18 cellular contexts compared by ENCODE assay signal in the genomic region with DNA sequence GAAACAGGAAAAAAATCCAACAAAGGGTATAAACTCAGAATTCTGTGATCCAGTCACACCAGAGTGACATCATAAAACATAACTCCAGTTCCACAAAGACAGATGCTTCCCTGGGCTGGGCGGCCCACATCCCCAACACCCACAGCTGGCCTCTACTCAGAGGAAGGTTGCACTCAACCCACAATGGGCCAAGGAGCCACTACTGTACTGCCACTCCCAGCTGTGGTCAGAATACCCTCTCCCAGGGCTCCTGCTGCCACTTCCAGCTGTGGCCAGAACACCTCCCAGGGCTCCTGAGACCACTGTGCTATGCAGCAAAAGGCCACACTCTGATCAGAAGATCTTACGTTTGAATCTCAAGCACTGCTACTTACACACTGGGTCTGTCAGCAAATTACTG. TPM values are rescaled to one million over a fixed set of nuclear protein-coding genes. Genes with fewer than 3 reads are reported as not detected.
DNase-seq lines count a peak whose midpoint lies in the region; ATAC-seq and TF ChIP-seq lines count a peak whose summit lies in the region.
"Had no signal": no experiment of that assay in that cellular context is flagged by ENCODE, and none has a peak within 500 bp of the region (broad histone marks: within the 10 kb centered on the region; RNA-seq: fewer than 3 reads in every experiment).

No MANE protein-coding gene starts in this region.

- H3K4me1 ChIP-seq in trophoblast cell (ENCODE audit: control insufficient read depth in 1 of 2, insufficient read depth in 2 of 2, low read length in 2 of 2) = peaks cover 3 to 8% of the 10 kb centered on the region in 2 experiments
- H3K4me1 ChIP-seq: A549 had no signal

- H3K36me3 ChIP-seq in trophoblast cell (ENCODE audit: control insufficient read depth in 1 of 2, insufficient read depth in 2 of 2, low read length in 2 of 2) = peaks cover 2 to 3% of the 10 kb centered on the region in 2 experiments
- H3K36me3 ChIP-seq in WERI-Rb-1 = no peaks in the 10 kb centered on the region; the same call in 1 of the 2 replicates
- H3K36me3 ChIP-seq: SJCRH30, transverse colon had no signal

- H3K79me2 ChIP-seq in trophoblast cell (ENCODE audit: control insufficient read depth, insufficient read depth, low read length, poor library complexity) = no peaks in the 10 kb centered on the region

- H3K27ac ChIP-seq in trophoblast cell (ENCODE audit: low read depth, low read length) = no peak overlapping the region
- H3K27ac ChIP-seq in WERI-Rb-1 = no peak overlapping the region
- H3K27ac ChIP-seq: A549, SJCRH30 had no signal

- H2AFZ ChIP-seq in trophoblast cell (ENCODE audit: insufficient read depth, low read length, poor library complexity) = no peak overlapping the region

- H3K27me3 ChIP-seq in trophoblast cell (ENCODE audit: insufficient read depth, low read length) (no peaks in the 10 kb centered on the region), WERI-Rb-1 (ENCODE audit: insufficient read depth, low read depth, severe bottlenecking) (no peaks in the 10 kb centered on the region)
- H3K27me3 ChIP-seq: SJCRH30, transverse colon had no signal

- no peaks in the 10 kb centered on the region for H3K79me1 ChIP-seq in trophoblast cell (ENCODE audit: low read length)

- CTCF ChIA-PET in activated CD4-positive, alpha-beta memory T cell treated with anti-CD3 and anti-CD28 coated beads for 36 hours (lab: Charles Lee) = no interaction called here

- H2BK120ac ChIP-seq in trophoblast cell (ENCODE audit: insufficient read depth, low read length, poor library complexity) = no peak overlapping the region

- no peaks in the 10 kb centered on the region for H3K9me3 Mint-ChIP-seq in T-helper 2 cell treated with Interferon-gamma antibody and Interleukin-4, amounts not matched to agents 5 μg/mL and 100 μg/mL, for 36 hours
- no peaks in the 10 kb centered on the region for H3K9me3 Mint-ChIP-seq in activated CD4-positive, alpha-beta memory T cell treated with anti-CD3 and anti-CD28 coated beads for 36 hours

- no peak for DNase-seq in T-helper 2 cell treated with Interferon-gamma antibody and Interleukin-4, amounts not matched to agents 5 μg/mL and 100 μg/mL, for 36 hours (ENCODE audit: low spot score)
- DNase-seq in T-helper 2 cell = no peak
- DNase-seq in activated CD4-positive, alpha-beta memory T cell treated with anti-CD3 and anti-CD28 coated beads for 36 hours = no peak
- no peak for DNase-seq in trophoblast cell
- no peak for DNase-seq in WERI-Rb-1
- no peak for DNase-seq in germinal center (ENCODE audit: low spot score)
- DNase-seq: activated CD8-positive, alpha-beta memory T cell treated with anti-CD3 and anti-CD28 coated beads, Interleukin-2, amount 50 U/mL, for 48 hours; GOT3; NCI-H1105 treated with DMSO at 0.1 percent for 48 hours; NCI-H2227 treated with DMSO at 0.1 percent for 48 hours; SJCRH30; stimulated activated CD4-positive, alpha-beta T cell treated with anti-CD3 and anti-CD28 coated beads, Interleukin-2, amount 100 ng/mL, for 24 hours; stimulated activated CD8-positive, alpha-beta memory T cell treated with anti-CD3 and anti-CD28 coated beads, Interleukin-4, amount 100 ng/mL, for 48 hours; transverse colon had no signal

- TF ChIP-seq CTCF in WERI-Rb-1 (IDR thresholded peaks at IDR 0.05; ENCODE audit: low read depth, low read length) = no peak

- H3K18ac ChIP-seq in trophoblast cell (ENCODE audit: low read length) = no peak overlapping the region

- H3K4ac ChIP-seq in trophoblast cell (ENCODE audit: low read depth, low read length) = no peak overlapping the region

- intact Hi-C loops in activated CD4-positive, alpha-beta memory T cell treated with anti-CD3 and anti-CD28 coated beads for 36 hours (cut with micrococcal nuclease) = no loop called here

- no peak overlapping the region for H2BK12ac ChIP-seq in trophoblast cell (ENCODE audit: low read length)

- peak overlapping the region; percentile 74 for H3K4me3 Mint-ChIP-seq in T-helper 2 cell treated with Interferon-gamma antibody and Interleukin-4, amounts not matched to agents 5 μg/mL and 100 μg/mL, for 36 hours
- no peak overlapping the region for H3K4me3 Mint-ChIP-seq in activated CD4-positive, alpha-beta memory T cell treated with anti-CD3 and anti-CD28 coated beads for 36 hours

- H3K23ac ChIP-seq in trophoblast cell (ENCODE audit: low read length) = peak overlapping the region; percentile 15

- peak overlapping the region; percentile 85 for H3K27ac Mint-ChIP-seq in T-helper 2 cell treated with Interferon-gamma antibody and Interleukin-4, amounts not matched to agents 5 μg/mL and 100 μg/mL, for 36 hours
- H3K27ac Mint-ChIP-seq in activated CD4-positive, alpha-beta memory T cell treated with anti-CD3 and anti-CD28 coated beads for 36 hours = peak overlapping the region; percentile 61

- no peak overlapping the region for H2AK5ac ChIP-seq in trophoblast cell (ENCODE audit: low read length)

- no peak overlapping the region for H4K8ac ChIP-seq in trophoblast cell (ENCODE audit: low read depth, low read length)

- peaks cover 89% of the 10 kb centered on the region for H3K4me1 Mint-ChIP-seq in T-helper 2 cell treated with Interferon-gamma antibody and Interleukin-4, amounts not matched to agents 5 μg/mL and 100 μg/mL, for 36 hours (ENCODE audit: low read depth)
- peaks cover 75% of the 10 kb centered on the region for H3K4me1 Mint-ChIP-seq in activated CD4-positive, alpha-beta memory T cell treated with anti-CD3 and anti-CD28 coated beads for 36 hours (ENCODE audit: low read depth)

- H4K12ac ChIP-seq in trophoblast cell (ENCODE audit: low read depth, low read length) = no peak overlapping the region

- WGBS in trophoblast cell (ENCODE audit: extremely low coverage, insufficient coverage, insufficient read length) = no CpG with 5 or more reads among the region's 2 CpGs

- POLR2A ChIA-PET in activated CD4-positive, alpha-beta memory T cell treated with anti-CD3 and anti-CD28 coated beads for 36 hours (lab: Charles Lee) = interaction anchor here (1.8 kb wide), 1 partner anchor 18 kb away, joined by 5 read pairs; no protein-coding TSS in a partner anchor

- H3K9ac ChIP-seq in trophoblast cell (ENCODE audit: low read length) = no peak overlapping the region

- no peaks in the 10 kb centered on the region for H3K27me3 Mint-ChIP-seq in T-helper 2 cell treated with Interferon-gamma antibody and Interleukin-4, amounts not matched to agents 5 μg/mL and 100 μg/mL, for 36 hours (ENCODE audit: low read depth)
- H3K27me3 Mint-ChIP-seq in activated CD4-positive, alpha-beta memory T cell treated with anti-CD3 and anti-CD28 coated beads for 36 hours = no peaks in the 10 kb centered on the region

- H3K4me3 ChIP-seq in GM08714 (ENCODE audit: low read length) (peak overlapping the region; percentile 53; the same call in 1 of the 2 replicates), trophoblast cell (ENCODE audit: low read depth, low read length) (no peak overlapping the region), WERI-Rb-1 (ENCODE audit: low read depth, low read length) (no peak overlapping the region)
- H3K4me3 ChIP-seq: A549, coronary artery, SJCRH30, transverse colon had no signal

- H3K4me2 ChIP-seq in trophoblast cell (ENCODE audit: low read length) = no peak overlapping the region
- H3K4me2 ChIP-seq: A549 had no signal

- H2BK5ac ChIP-seq in trophoblast cell (ENCODE audit: low read depth, low read length, poor library complexity) = no peak overlapping the region

- peaks cover 22% of the 10 kb centered on the region for H3K36me3 Mint-ChIP-seq in T-helper 2 cell treated with Interferon-gamma antibody and Interleukin-4, amounts not matched to agents 5 μg/mL and 100 μg/mL, for 36 hours (ENCODE audit: low read depth)
- H3K36me3 Mint-ChIP-seq in activated CD4-positive, alpha-beta memory T cell treated with anti-CD3 and anti-CD28 coated beads for 36 hours = peaks cover 2% of the 10 kb centered on the region

- no peak overlapping the region for H3K14ac ChIP-seq in trophoblast cell (ENCODE audit: low read length)

- no peak for ATAC-seq in HG03571 (IDR thresholded peaks at IDR 0.05; ENCODE audit: unreplicated experiment)
- ATAC-seq: A549 had no signal

- H4K91ac ChIP-seq in trophoblast cell (ENCODE audit: low read depth, low read length) = no peak overlapping the region

- H3K9me3 ChIP-seq in trophoblast cell (ENCODE audit: insufficient read depth, low read depth, low read length) (no peaks in the 10 kb centered on the region), WERI-Rb-1 (ENCODE audit: severe bottlenecking) (no peaks in the 10 kb centered on the region)
- H3K9me3 ChIP-seq: A549, SJCRH30, transverse colon had no signal

RNA-seq across cellular contexts. Expression of a gene that starts 18.3 kb away (rescaled TPM):
- 10 to 100 TPM; 40.9 to 41.2 TPM for total RNA-seq in activated CD4-positive, alpha-beta memory T cell treated with anti-CD3 and anti-CD28 coated beads for 36 hours
- polyA plus RNA-seq in trophoblast cell (2013) = 29.0 and 32.8 TPM in 2 replicates
